In the genomic region with DNA sequence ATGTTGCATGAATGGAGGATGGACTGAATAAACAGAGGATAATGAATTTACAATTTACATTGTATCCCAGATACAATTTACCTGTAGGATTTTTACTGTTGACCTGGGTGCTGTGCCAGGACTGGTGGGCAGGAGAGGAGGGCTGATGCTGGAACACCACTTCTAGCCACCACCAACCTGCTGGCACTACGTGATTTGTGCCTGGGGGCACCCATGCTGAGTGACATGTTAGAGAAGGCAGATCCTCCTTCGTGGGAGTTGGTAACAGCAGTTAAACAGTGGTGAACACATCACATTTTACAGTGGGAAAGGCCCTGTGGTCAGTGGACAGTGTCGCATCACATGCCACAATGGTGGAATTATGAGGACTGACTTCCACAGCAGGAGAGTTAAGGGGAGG, we compare ENCODE assay signal across 1 cellular context.
TF ChIP-seq lines count a peak whose summit lies in the region.

No MANE protein-coding gene starts in this region.

TF ChIP-seq in GM23338, 12 proteins besides CTCF, POLR2A, EP300 and RAD21:
- TF ChIP-seq ZNF462 (CRISPR knock-in tag; IDR thresholded peaks at IDR 0.05) (no peak), EZH2phosphoT487 (IDR thresholded peaks at IDR 0.05; ENCODE audit: unreplicated experiment) (no peak), EZH2 (IDR thresholded peaks at IDR 0.05; ENCODE audit: low read depth, unreplicated experiment) (no peak), ZNF331 (CRISPR knock-in tag; IDR thresholded peaks at IDR 0.05; ENCODE audit: low read depth) (no peak), POLR2AphosphoS5 (IDR thresholded peaks at IDR 0.05; ENCODE audit: low read depth) (no peak), CREB1 (CRISPR knock-in tag; IDR thresholded peaks at IDR 0.05; ENCODE audit: low read depth) (no peak)
- TF ChIP-seq, protein P1, sequence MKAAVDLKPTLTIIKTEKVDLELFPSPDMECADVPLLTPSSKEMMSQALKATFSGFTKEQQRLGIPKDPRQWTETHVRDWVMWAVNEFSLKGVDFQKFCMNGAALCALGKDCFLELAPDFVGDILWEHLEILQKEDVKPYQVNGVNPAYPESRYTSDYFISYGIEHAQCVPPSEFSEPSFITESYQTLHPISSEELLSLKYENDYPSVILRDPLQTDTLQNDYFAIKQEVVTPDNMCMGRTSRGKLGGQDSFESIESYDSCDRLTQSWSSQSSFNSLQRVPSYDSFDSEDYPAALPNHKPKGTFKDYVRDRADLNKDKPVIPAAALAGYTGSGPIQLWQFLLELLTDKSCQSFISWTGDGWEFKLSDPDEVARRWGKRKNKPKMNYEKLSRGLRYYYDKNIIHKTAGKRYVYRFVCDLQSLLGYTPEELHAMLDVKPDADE (IDR thresholded peaks at IDR 0.05) = no peak
